In genomic region chr12:50234347-50234746, GRCh38 we compare ENCODE assay signal across 11 cellular contexts. TPM values are rescaled to one million over a fixed set of nuclear protein-coding genes. Genes with fewer than 3 reads are reported as not detected.
A peak's percentile ranks its signal among the peaks of the same experiment; 100 is the strongest.
DNase-seq lines count a peak whose midpoint lies in the region; ATAC-seq, FAIRE-seq and TF ChIP-seq lines count a peak whose summit lies in the region.
"Had no signal": no experiment of that assay in that cellular context is flagged by ENCODE, and none has a peak within 500 bp of the region (broad histone marks: within the 10 kb centered on the region; RNA-seq: fewer than 3 reads in every experiment).

No MANE protein-coding gene starts in this region.

- peak; percentile 76 for ATAC-seq in foreskin keratinocyte
- no peak for ATAC-seq in HG02763 (IDR thresholded peaks at IDR 0.05; ENCODE audit: unreplicated experiment)

- H3K4me1 ChIP-seq in foreskin keratinocyte, result peaks cover 3% of the 10 kb centered on the region
- H3K4me1 ChIP-seq: heart right ventricle had no signal

- peak; percentile 69 for DNase-seq in Daoy (ENCODE audit: low read depth)
- no peak for DNase-seq in H54 (ENCODE audit: insufficient read length, low spot score)
- peak; percentile 28 for DNase-seq in SW480 (ENCODE audit: low spot score)
- peak in 1 of 2 donors; percentile 83 for DNase-seq in foreskin keratinocyte
- no peak for DNase-seq in stimulated activated naive CD4-positive, alpha-beta T cell treated with Interleukin-2 at 50 U/mL for 16 hours (lab: John Stamatoyannopoulos, UW)
- DNase-seq in ecto neural progenitor cell (ENCODE audit: low spot score), result no peak
- no peak for DNase-seq in substantia nigra (lab: John Stamatoyannopoulos, UW)
- DNase-seq: heart right ventricle, NCI-H446, SHP77 had no signal

- no peaks in the 10 kb centered on the region for H3K27me3 ChIP-seq in foreskin keratinocyte
- H3K27me3 ChIP-seq: heart right ventricle had no signal

- no peak for TF ChIP-seq POLR2A in H54 (IDR thresholded peaks at IDR 0.05; ENCODE audit: low read depth, low read length)

- peak; percentile 43 for TF ChIP-seq CTCF in foreskin keratinocyte (conservative IDR thresholded peaks at IDR 0.05)

- H3K27ac ChIP-seq in foreskin keratinocyte (no peak overlapping the region), substantia nigra (ENCODE audit: low read depth, low read length, poor library complexity, severe bottlenecking) (no peak overlapping the region)
- H3K27ac ChIP-seq: heart right ventricle had no signal

- FAIRE-seq in H54 (lab: Jason Lieb, UNC), result peak; percentile 86

RNA-seq across cellular contexts. Expression of gene LIMA1, which starts 49.0 kb away (rescaled TPM):
- 143 and 166 TPM in 2 replicates for total RNA-seq in Daoy (2014; rRNA removed; shearing (Covaris generic))
- total RNA-seq in foreskin keratinocyte, result 512 and 582 TPM in 2 replicates
- polyA plus RNA-seq in foreskin keratinocyte, result 244 and 245 TPM in 2 replicates

Comparison
In these comparisons a context has a peak if more than half of its experiments do, and no peak if none do; other contexts are left out.
1. DNase-seq: peak in Daoy (single experiment) and SW480 (single experiment); none in H54 (single experiment), stimulated activated naive CD4-positive, alpha-beta T cell treated with Interleukin-2 at 50 U/mL for 16 hours (single experiment), ecto neural progenitor cell (single experiment) and substantia nigra (0 of 49).